ENCODE assay signal across 8 cellular contexts in the genomic region with DNA sequence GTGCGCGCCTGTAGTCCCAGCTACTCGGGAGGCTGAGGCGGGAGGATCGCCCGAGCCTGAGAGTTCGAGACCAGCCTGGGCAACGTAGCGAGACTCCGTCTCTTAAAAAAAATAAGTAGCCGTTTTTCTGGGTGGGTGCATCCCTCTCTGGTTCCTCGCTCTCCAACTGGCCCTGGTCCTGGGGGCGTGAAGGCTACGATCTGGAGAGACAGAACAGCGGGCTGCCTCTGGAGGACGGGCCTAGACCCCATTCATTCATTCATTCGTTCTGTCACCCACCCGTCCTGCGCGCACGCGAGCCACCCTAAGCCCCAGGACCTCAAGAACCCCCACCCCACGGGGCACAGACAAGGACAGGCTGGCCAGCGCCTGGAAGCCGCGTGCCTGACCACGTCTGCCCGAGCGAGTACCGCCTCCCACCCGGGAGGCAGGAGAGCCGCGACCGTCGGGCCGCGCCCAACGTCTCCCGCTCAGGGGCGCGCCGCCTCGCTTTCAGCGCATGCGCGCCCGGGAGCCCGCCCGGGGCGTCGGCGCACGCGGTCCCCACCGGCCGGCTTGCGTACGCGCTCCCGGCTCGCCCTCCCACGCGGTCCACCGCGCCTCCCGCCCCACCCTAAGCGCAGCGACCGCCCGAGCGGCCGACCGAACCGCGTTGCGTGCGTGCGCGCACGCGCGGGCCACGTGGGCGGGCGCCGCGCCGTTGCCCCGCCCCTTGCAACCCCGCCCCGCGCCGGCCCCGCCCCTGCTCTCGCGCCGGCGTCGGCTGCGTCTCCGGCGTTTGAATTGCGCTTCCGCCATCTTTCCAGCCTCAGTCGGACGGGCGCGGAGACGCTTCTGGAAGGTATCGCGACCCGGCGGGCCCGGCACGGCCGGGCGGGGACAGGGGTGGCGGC. TPM values are rescaled to one million over a fixed set of nuclear protein-coding genes. Genes with fewer than 3 reads are reported as not detected.
DNase-seq lines count a peak whose midpoint lies in the region; FAIRE-seq and TF ChIP-seq lines count a peak whose summit lies in the region.

A gene (plus strand): TSS at position 781 of the 893 bp plus-strand sequence. CDS start 528 bp downstream, outside the sequence.

- peak within 1 kb of the TSS; percentile 74 for H3K4me3 ChIP-seq in fibroblast of pulmonary artery (replicated peaks; ENCODE audit: low read depth, low read length)

- peaks cover 8% of the 10 kb centered on the region for H3K27me3 Mint-ChIP-seq in nephron progenitor cell (ENCODE audit: low read depth, poor library complexity)
- no peaks in the 10 kb centered on the region for H3K27me3 Mint-ChIP-seq in stimulated activated naive CD8-positive, alpha-beta T cell treated with anti-CD3 and anti-CD28 coated beads, Interleukin-15, Interleukin-2, amounts not matched to agents 100 ng/mL and 50 ng/mL, for 24 hours

- H3K27ac Mint-ChIP-seq in nephron progenitor cell = peak within 1 kb of the TSS; percentile 96
- H3K27ac Mint-ChIP-seq in stimulated activated naive CD8-positive, alpha-beta T cell treated with anti-CD3 and anti-CD28 coated beads, Interleukin-15, Interleukin-2, amounts not matched to agents 100 ng/mL and 50 ng/mL, for 24 hours = peak within 1 kb of the TSS; percentile 100

- DNase-seq in EH (ENCODE audit: low read depth) (peak; percentile 93), H54 (ENCODE audit: insufficient read length, low spot score) (peak; percentile 97), M059J (ENCODE audit: low read depth) (peak; percentile 85), SHP77 (lab: John Stamatoyannopoulos, UW) (peak; percentile 83 to 92), fibroblast of pulmonary artery (ENCODE audit: low read depth) (peak; percentile 96), nephron progenitor cell (peak; percentile 89)
- DNase-seq in activated effector memory CD4-positive, alpha-beta T cell treated with Interleukin-2 at 50 U/mL for 16 hours = peak; percentile 94

- no peak for TF ChIP-seq CTCF in fibroblast of pulmonary artery (IDR thresholded peaks at IDR 0.05; ENCODE audit: low read length, missing control alignments)
- no peak for TF ChIP-seq CTCF in nephron progenitor cell (IDR thresholded peaks at IDR 0.05)

- H3K4me1 Mint-ChIP-seq in nephron progenitor cell = peaks cover 40% of the 10 kb centered on the region
- H3K4me1 Mint-ChIP-seq in stimulated activated naive CD8-positive, alpha-beta T cell treated with anti-CD3 and anti-CD28 coated beads, Interleukin-15, Interleukin-2, amounts not matched to agents 100 ng/mL and 50 ng/mL, for 24 hours (ENCODE audit: low read depth) = peaks cover 68% of the 10 kb centered on the region

- FAIRE-seq in H54 (lab: Jason Lieb, UNC) = no peak

- H3K4me3 Mint-ChIP-seq in nephron progenitor cell = peak within 1 kb of the TSS; percentile 98
- peak within 1 kb of the TSS; percentile 100 for H3K4me3 Mint-ChIP-seq in stimulated activated naive CD8-positive, alpha-beta T cell treated with anti-CD3 and anti-CD28 coated beads, Interleukin-15, Interleukin-2, amounts not matched to agents 100 ng/mL and 50 ng/mL, for 24 hours

- H3K9me3 Mint-ChIP-seq in nephron progenitor cell = peaks cover 18% of the 10 kb centered on the region
- no peaks in the 10 kb centered on the region for H3K9me3 Mint-ChIP-seq in stimulated activated naive CD8-positive, alpha-beta T cell treated with anti-CD3 and anti-CD28 coated beads, Interleukin-15, Interleukin-2, amounts not matched to agents 100 ng/mL and 50 ng/mL, for 24 hours

- H3K36me3 Mint-ChIP-seq in nephron progenitor cell (ENCODE audit: low read depth) = peaks cover 39% of the 10 kb centered on the region
- peaks cover 41% of the 10 kb centered on the region for H3K36me3 Mint-ChIP-seq in stimulated activated naive CD8-positive, alpha-beta T cell treated with anti-CD3 and anti-CD28 coated beads, Interleukin-15, Interleukin-2, amounts not matched to agents 100 ng/mL and 50 ng/mL, for 24 hours (ENCODE audit: low read depth)

- peak; percentile 95 for TF ChIP-seq POLR2A in H54 (IDR thresholded peaks at IDR 0.05; ENCODE audit: low read depth, low read length)

RNA-seq across cellular contexts. Expression of the gene that starts here (rescaled TPM):
- 435 and 579 TPM in 2 replicates for total RNA-seq in M059J (2014; rRNA removed; shearing (Covaris generic))

Comparison
In these comparisons a context has a peak if more than half of its experiments do, and no peak if none do; other contexts are left out.
1. Peak in every context shown above with its lines: DNase-seq and H3K4me3 ChIP-seq.